In genomic region chr19:15986694-15987093, GRCh38 we compare ENCODE assay signal across 27 cellular contexts. TPM values are rescaled to one million over a fixed set of nuclear protein-coding genes. Genes with fewer than 3 reads are reported as not detected.
"Had no signal": no experiment of that assay in that cellular context is flagged by ENCODE, and none has a peak within 500 bp of the region (broad histone marks: within the 10 kb centered on the region; RNA-seq: fewer than 3 reads in every experiment).

No MANE protein-coding gene starts in this region.

- H3K36me3 ChIP-seq: colonic mucosa, gastrocnemius medialis, left lung, lower lobe of right lung, right atrium auricular region, tibial nerve, WERI-Rb-1 had no signal

- H3K9me3 Mint-ChIP-seq: natural killer cell treated with Interleukin-12 subunit alpha and Interleukin-12 subunit beta and Interleukin-15 and Interleukin-18, amount 100 ng/mL, for 72 hours had no signal

- H3K27me3 ChIP-seq: colonic mucosa, right atrium auricular region, tibial nerve had no signal

- DNase-seq: activated CD4-positive, alpha-beta memory T cell treated with anti-CD3 and anti-CD28 coated beads for 36 hours; activated CD4-positive, alpha-beta T cell treated with anti-CD3 and anti-CD28 coated beads for 48 hours; activated CD8-positive, alpha-beta memory T cell treated with anti-CD3 and anti-CD28 coated beads, Interleukin-2, amount 50 U/mL, for 48 hours; activated gamma-delta T cell; activated naive CD4-positive, alpha-beta T cell treated with anti-CD3 and anti-CD28 coated beads, Interleukin-2, amount 10 ng/mL, durations not matched to agents 7 days and 5 days; activated T-cell treated with anti-CD3 and anti-CD28 coated beads, Interleukin-2, amount 50 U/mL, for 24 hours; cerebellar nuclear complex; colonic mucosa; effector CD8-positive, alpha-beta T cell; gastrocnemius medialis; glutamatergic neuron; left lung; lower lobe of right lung; mesenchymal stem cell; stimulated activated CD4-positive, alpha-beta T cell treated with anti-CD3 and anti-CD28 coated beads, Interleukin-2, amount 100 ng/mL, for 24 hours; stimulated activated naive CD4-positive, alpha-beta T cell treated with Interleukin-2 at 50 U/mL for 16 hours; WERI-Rb-1 had no signal

- H3K27ac ChIP-seq: colonic mucosa, gastrocnemius medialis, left lung, lower lobe of right lung, right atrium auricular region, tibial nerve, WERI-Rb-1 had no signal

- H3K4me3 Mint-ChIP-seq: activated CD4-positive, alpha-beta memory T cell treated with anti-CD3 and anti-CD28 coated beads for 36 hours; activated naive CD4-positive, alpha-beta T cell treated with anti-CD3 and anti-CD28 coated beads, Interleukin-2, amount 10 ng/mL, durations not matched to agents 7 days and 5 days; activated T-cell treated with anti-CD3 and anti-CD28 coated beads, Interleukin-2, amount 50 U/mL, for 24 hours; natural killer cell treated with Interleukin-12 subunit alpha and Interleukin-12 subunit beta and Interleukin-15 and Interleukin-18, amount 100 ng/mL, for 72 hours had no signal

- H3K27ac Mint-ChIP-seq: activated CD4-positive, alpha-beta memory T cell treated with anti-CD3 and anti-CD28 coated beads for 36 hours; activated naive CD4-positive, alpha-beta T cell treated with anti-CD3 and anti-CD28 coated beads, Interleukin-2, amount 10 ng/mL, durations not matched to agents 7 days and 5 days; activated T-cell treated with anti-CD3 and anti-CD28 coated beads, Interleukin-2, amount 50 U/mL, for 24 hours; natural killer cell treated with Interleukin-12 subunit alpha and Interleukin-12 subunit beta and Interleukin-15 and Interleukin-18, amount 100 ng/mL, for 72 hours had no signal

- H3K4me3 ChIP-seq: colonic mucosa, gastrocnemius medialis, left lung, lower lobe of right lung, right atrium auricular region, smooth muscle cell, tibial nerve had no signal

- ATAC-seq: gastrocnemius medialis; left lung; lower lobe of right lung; natural killer cell treated with Interleukin-12 subunit alpha and Interleukin-12 subunit beta and Interleukin-15 and Interleukin-18, amount 100 ng/mL, for 72 hours had no signal

- H3K9me3 ChIP-seq: colonic mucosa had no signal

- H3K4me2 ChIP-seq: smooth muscle cell had no signal

- H3K4me1 ChIP-seq: colonic mucosa, gastrocnemius medialis, lower lobe of right lung, right atrium auricular region, tibial nerve had no signal

- H3K36me3 Mint-ChIP-seq: activated naive CD4-positive, alpha-beta T cell treated with anti-CD3 and anti-CD28 coated beads, Interleukin-2, amount 10 ng/mL, durations not matched to agents 7 days and 5 days; natural killer cell treated with Interleukin-12 subunit alpha and Interleukin-12 subunit beta and Interleukin-15 and Interleukin-18, amount 100 ng/mL, for 72 hours had no signal

RNA-seq across cellular contexts. Expression of gene OR10H4, which starts 37.9 kb away (rescaled TPM):
- total RNA-seq: activated CD4-positive, alpha-beta memory T cell treated with anti-CD3 and anti-CD28 coated beads for 36 hours; colonic mucosa; dermis microvascular lymphatic vessel endothelial cell; epithelial cell of proximal tubule; gastrocnemius medialis; left lung; lower lobe of right lung; natural killer cell treated with Interleukin-12 subunit alpha and Interleukin-12 subunit beta and Interleukin-15 and Interleukin-18, amount 100 ng/mL, for 72 hours; omental fat pad; pulmonary artery endothelial cell; right atrium auricular region; smooth muscle cell; temporal lobe; tibial nerve; urinary bladder had no signal
- polyA plus RNA-seq: smooth muscle cell, urinary bladder had no signal

RNA-seq across cellular contexts. Expression of gene CYP4F11, which starts 52.4 kb away (rescaled TPM):
- total RNA-seq: activated CD4-positive, alpha-beta memory T cell treated with anti-CD3 and anti-CD28 coated beads for 36 hours; dermis microvascular lymphatic vessel endothelial cell; epithelial cell of proximal tubule; natural killer cell treated with Interleukin-12 subunit alpha and Interleukin-12 subunit beta and Interleukin-15 and Interleukin-18, amount 100 ng/mL, for 72 hours; pulmonary artery endothelial cell; smooth muscle cell; temporal lobe had no signal
- polyA plus RNA-seq: smooth muscle cell had no signal
